Comparison of ENCODE assay signal across 15 cellular contexts in genomic region chr7:51118628-51119027, GRCh38.
DNase-seq lines count a peak whose midpoint lies in the region; ATAC-seq and TF ChIP-seq lines count a peak whose summit lies in the region.
"Had no signal": no experiment of that assay in that cellular context is flagged by ENCODE, and none has a peak within 500 bp of the region (broad histone marks: within the 10 kb centered on the region; RNA-seq: fewer than 3 reads in every experiment).

No MANE protein-coding gene starts in this region.

- H3K9me3 Mint-ChIP-seq in activated CD4-positive, alpha-beta T cell treated with anti-CD3 and anti-CD28 coated beads, Interleukin-2, amount 10 ng/mL, durations not matched to agents 24 days and 14 days, result peaks cover 9% of the 10 kb centered on the region
- H3K9me3 Mint-ChIP-seq in osteocyte (ENCODE audit: unreplicated experiment), result peaks cover 13% of the 10 kb centered on the region

- no peak for TF ChIP-seq CTCF in osteocyte (IDR thresholded peaks at IDR 0.05)

- H3K36me3 Mint-ChIP-seq in activated CD4-positive, alpha-beta T cell treated with anti-CD3 and anti-CD28 coated beads, Interleukin-2, amount 10 ng/mL, durations not matched to agents 24 days and 14 days (ENCODE audit: low read depth), result peaks cover 2% of the 10 kb centered on the region
- no peaks in the 10 kb centered on the region for H3K36me3 Mint-ChIP-seq in osteocyte (ENCODE audit: unreplicated experiment)
- H3K36me3 Mint-ChIP-seq: CD14-positive monocyte; CD4-positive, alpha-beta memory T cell; CD4-positive, CD25-positive, alpha-beta regulatory T cell; CD8-positive, alpha-beta memory T cell had no signal

- intact Hi-C loops in activated CD4-positive, alpha-beta T cell treated with anti-CD3 and anti-CD28 coated beads, Interleukin-2, amount 10 ng/mL, durations not matched to agents 24 days and 14 days (cut with micrococcal nuclease), result no loop called here

- DNase-seq in activated CD4-positive, alpha-beta T cell treated with anti-CD3 and anti-CD28 coated beads, Interleukin-2, amount 10 ng/mL, durations not matched to agents 24 days and 14 days, result peak; percentile 41
- no peak for DNase-seq in activated CD4-positive, alpha-beta T cell treated with anti-CD3 and anti-CD28 coated beads, Interleukin-2, amount 50 U/mL, for 1 hour
- DNase-seq in osteocyte (ENCODE audit: extremely low spot score, unreplicated experiment) (peak; percentile 54), AG20443 (ENCODE audit: low spot score) (no peak)
- DNase-seq: BE2C; C1 segment of cervical spinal cord; CD4-positive, alpha-beta memory T cell; CD4-positive, CD25-positive, alpha-beta regulatory T cell; CD8-positive, alpha-beta memory T cell; COR-L47; DMS79 treated with DMSO at 0.1 percent for 48 hours; GF-D8 had no signal

- no peak overlapping the region for H3K4me3 Mint-ChIP-seq in activated CD4-positive, alpha-beta T cell treated with anti-CD3 and anti-CD28 coated beads, Interleukin-2, amount 10 ng/mL, durations not matched to agents 24 days and 14 days
- no peak overlapping the region for H3K4me3 Mint-ChIP-seq in osteocyte (ENCODE audit: unreplicated experiment)
- H3K4me3 Mint-ChIP-seq: CD14-positive monocyte; CD4-positive, alpha-beta memory T cell; CD8-positive, alpha-beta memory T cell had no signal

- no peak overlapping the region for H3K27ac Mint-ChIP-seq in activated CD4-positive, alpha-beta T cell treated with anti-CD3 and anti-CD28 coated beads, Interleukin-2, amount 10 ng/mL, durations not matched to agents 24 days and 14 days
- no peak overlapping the region for H3K27ac Mint-ChIP-seq in osteocyte (ENCODE audit: unreplicated experiment)
- H3K27ac Mint-ChIP-seq: CD14-positive monocyte; CD4-positive, CD25-positive, alpha-beta regulatory T cell; CD8-positive, alpha-beta memory T cell had no signal

- H3K4me1 Mint-ChIP-seq in activated CD4-positive, alpha-beta T cell treated with anti-CD3 and anti-CD28 coated beads, Interleukin-2, amount 10 ng/mL, durations not matched to agents 24 days and 14 days, result peaks cover 25% of the 10 kb centered on the region
- peaks cover 11% of the 10 kb centered on the region for H3K4me1 Mint-ChIP-seq in osteocyte (ENCODE audit: unreplicated experiment)

- H3K27me3 Mint-ChIP-seq in activated CD4-positive, alpha-beta T cell treated with anti-CD3 and anti-CD28 coated beads, Interleukin-2, amount 10 ng/mL, durations not matched to agents 24 days and 14 days, result peaks cover 5% of the 10 kb centered on the region
- H3K27me3 Mint-ChIP-seq in osteocyte (ENCODE audit: unreplicated experiment), result no peaks in the 10 kb centered on the region

- ATAC-seq in GM19023 (IDR thresholded peaks at IDR 0.05; ENCODE audit: unreplicated experiment), result no peak
- ATAC-seq: A549 had no signal

Comparison
In these comparisons a context has a peak if more than half of its experiments do, and no peak if none do; other contexts are left out.
1. DNase-seq: peak in activated CD4-positive, alpha-beta T cell treated with anti-CD3 and anti-CD28 coated beads, Interleukin-2, amount 10 ng/mL, durations not matched to agents 24 days and 14 days (single experiment) and osteocyte (single experiment); none in activated CD4-positive, alpha-beta T cell treated with anti-CD3 and anti-CD28 coated beads, Interleukin-2, amount 50 U/mL, for 1 hour (single experiment) and AG20443 (single experiment).